Comparison of ENCODE assay signal across 33 cellular contexts in genomic region chr15:81547517-81548132, GRCh38.
"Had no signal": no experiment of that assay in that cellular context is flagged by ENCODE, and none has a peak within 500 bp of the region (broad histone marks: within the 10 kb centered on the region; RNA-seq: fewer than 3 reads in every experiment).

No MANE protein-coding gene starts in this region.

- H3K4me2 ChIP-seq: PC-9 had no signal

- DNase-seq: activated CD4-positive, alpha-beta T cell treated with anti-CD3 and anti-CD28 coated beads for 36 hours; activated CD4-positive, alpha-beta T cell treated with anti-CD3 and anti-CD28 coated beads, Interleukin-2, amount 10 ng/mL, durations not matched to agents 7 days and 5 days; activated CD4-positive, alpha-beta T cell treated with anti-CD3 and anti-CD28 coated beads, Interleukin-2, amount 50 U/mL, for 48 hours; activated CD8-positive, alpha-beta memory T cell treated with anti-CD3 and anti-CD28 coated beads, Interleukin-2, amount 50 U/mL, for 4 hours; activated CD8-positive, alpha-beta T cell treated with anti-CD3 and anti-CD28 coated beads, Interleukin-2, amount 10 ng/mL, durations not matched to agents 7 days and 5 days; activated gamma-delta T cell treated with Interleukin-2 at 50 U/mL for 16 hours; activated naive CD4-positive, alpha-beta T cell treated with anti-CD3 and anti-CD28 coated beads for 36 hours; activated T-cell treated with anti-CD3 and anti-CD28 coated beads for 4 hours; activated T-cell treated with anti-CD3 and anti-CD28 coated beads, Interleukin-2, amount 50 U/mL, for 4 hours; adrenal gland; anterior cingulate cortex; brain microvascular endothelial cell; central memory CD4-positive, alpha-beta T cell; Kasumi-1; KG1; MM.1S; MV-4-11; NCI-H1092; NCI-H1436 treated with DMSO at 0.1 percent for 48 hours; NCI-H1694 treated with DMSO at 0.1 percent for 48 hours; NCI-H2029; NCI-H345; NCI-H524 treated with DMSO at 0.1 percent for 48 hours; PC-9; SIG-M5 had no signal

- H3K27ac ChIP-seq: adrenal gland, brain microvascular endothelial cell, PC-9, RWPE1 had no signal

- H3K4me3 Mint-ChIP-seq: activated CD4-positive, alpha-beta T cell treated with anti-CD3 and anti-CD28 coated beads for 36 hours; activated CD4-positive, alpha-beta T cell treated with anti-CD3 and anti-CD28 coated beads, Interleukin-2, amount 10 ng/mL, durations not matched to agents 7 days and 5 days; activated CD8-positive, alpha-beta T cell treated with anti-CD3 and anti-CD28 coated beads, Interleukin-2, amount 10 ng/mL, durations not matched to agents 7 days and 5 days; activated naive CD4-positive, alpha-beta T cell treated with anti-CD3 and anti-CD28 coated beads for 36 hours; activated T-cell treated with anti-CD3 and anti-CD28 coated beads, Interleukin-2, amount 50 U/mL, for 4 hours; activated T-helper 1 cell treated with anti-CD3 and anti-CD28 coated beads, Interleukin-12 subunit alpha, Interleukin-12 subunit beta, Interleukin-2, Interleukin-4 antibody, amounts not matched to agents 30 ng/mL and 10 ng/mL and 1 ng/mL, durations not matched to agents 14 hours and 24 hours and 36 hours; T-helper 1 cell treated with Interleukin-12 subunit alpha and Interleukin-12 subunit beta and Interleukin-4 antibody, amounts not matched to agents 30 μg/mL and 1 μg/mL, for 36 hours; T-helper 2 cell treated with Interferon-gamma antibody and Interleukin-4, amounts not matched to agents 5 μg/mL and 100 μg/mL, for 36 hours had no signal

- FAIRE-seq: RCC 7860, TTC549 had no signal

- ATAC-seq: activated CD4-positive, alpha-beta T cell treated with anti-CD3 and anti-CD28 coated beads for 36 hours; activated CD8-positive, alpha-beta T cell treated with anti-CD3 and anti-CD28 coated beads, Interleukin-2, amount 10 ng/mL, durations not matched to agents 7 days and 5 days; activated naive CD4-positive, alpha-beta T cell treated with anti-CD3 and anti-CD28 coated beads, Interleukin-2, amount 50 U/mL, for 72 hours; activated T-cell treated with anti-CD3 and anti-CD28 coated beads, Interleukin-2, amount 50 U/mL, for 4 hours; Right ventricle myocardium inferior had no signal

- H3K9me3 Mint-ChIP-seq: activated CD4-positive, alpha-beta T cell treated with anti-CD3 and anti-CD28 coated beads, Interleukin-2, amount 10 ng/mL, durations not matched to agents 7 days and 5 days; activated naive CD4-positive, alpha-beta T cell treated with anti-CD3 and anti-CD28 coated beads for 36 hours; activated naive CD4-positive, alpha-beta T cell treated with anti-CD3 and anti-CD28 coated beads, Interleukin-2, amount 50 U/mL, for 72 hours; activated T-cell treated with anti-CD3 and anti-CD28 coated beads, Interleukin-2, amount 50 U/mL, for 4 hours; activated T-helper 1 cell treated with anti-CD3 and anti-CD28 coated beads, Interleukin-12 subunit alpha, Interleukin-12 subunit beta, Interleukin-2, Interleukin-4 antibody, amounts not matched to agents 30 ng/mL and 10 ng/mL and 1 ng/mL, durations not matched to agents 14 hours and 24 hours and 36 hours; T-helper 1 cell treated with Interleukin-12 subunit alpha and Interleukin-12 subunit beta and Interleukin-4 antibody, amounts not matched to agents 30 μg/mL and 1 μg/mL, for 36 hours; T-helper 2 cell treated with Interferon-gamma antibody and Interleukin-4, amounts not matched to agents 5 μg/mL and 100 μg/mL, for 36 hours had no signal

- H3K27ac Mint-ChIP-seq: activated CD4-positive, alpha-beta T cell treated with anti-CD3 and anti-CD28 coated beads for 36 hours; activated CD4-positive, alpha-beta T cell treated with anti-CD3 and anti-CD28 coated beads, Interleukin-2, amount 10 ng/mL, durations not matched to agents 7 days and 5 days; activated CD8-positive, alpha-beta T cell treated with anti-CD3 and anti-CD28 coated beads, Interleukin-2, amount 10 ng/mL, durations not matched to agents 7 days and 5 days; activated naive CD4-positive, alpha-beta T cell treated with anti-CD3 and anti-CD28 coated beads for 36 hours; activated naive CD4-positive, alpha-beta T cell treated with anti-CD3 and anti-CD28 coated beads, Interleukin-2, amount 50 U/mL, for 72 hours; activated T-helper 1 cell treated with anti-CD3 and anti-CD28 coated beads, Interleukin-12 subunit alpha, Interleukin-12 subunit beta, Interleukin-2, Interleukin-4 antibody, amounts not matched to agents 30 ng/mL and 10 ng/mL and 1 ng/mL, durations not matched to agents 14 hours and 24 hours and 36 hours; T-helper 1 cell treated with Interleukin-12 subunit alpha and Interleukin-12 subunit beta and Interleukin-4 antibody, amounts not matched to agents 30 μg/mL and 1 μg/mL, for 36 hours; T-helper 2 cell treated with Interferon-gamma antibody and Interleukin-4, amounts not matched to agents 5 μg/mL and 100 μg/mL, for 36 hours had no signal

- H3K4me1 Mint-ChIP-seq: activated CD4-positive, alpha-beta T cell treated with anti-CD3 and anti-CD28 coated beads for 36 hours; activated CD4-positive, alpha-beta T cell treated with anti-CD3 and anti-CD28 coated beads, Interleukin-2, amount 10 ng/mL, durations not matched to agents 7 days and 5 days had no signal

- H2AFZ ChIP-seq: PC-9 had no signal

- H3K36me3 ChIP-seq: adrenal gland, brain microvascular endothelial cell had no signal

- H3K4me1 ChIP-seq: adrenal gland had no signal

- H3K4me3 ChIP-seq: adrenal gland, PC-9 had no signal

- H3K9me3 ChIP-seq: adrenal gland had no signal

- H3K36me3 Mint-ChIP-seq: activated naive CD4-positive, alpha-beta T cell treated with anti-CD3 and anti-CD28 coated beads, Interleukin-2, amount 50 U/mL, for 72 hours had no signal

- H3K27me3 ChIP-seq: adrenal gland, brain microvascular endothelial cell had no signal
